Comparison of ENCODE assay signal across 8 cellular contexts in genomic region chr17:74748529-74749261, GRCh38. TPM values are rescaled to one million over a fixed set of nuclear protein-coding genes. Genes with fewer than 3 reads are reported as not detected.
A peak's percentile ranks its signal among the peaks of the same experiment; 100 is the strongest.
DNase-seq lines count a peak whose midpoint lies in the region; ATAC-seq and TF ChIP-seq lines count a peak whose summit lies in the region.

Gene NHERF1 (plus strand): TSS chr17:74748628. CDS start chr17:74748847, 219 bp downstream.

- TF ChIP-seq CTCF in H9 (conservative IDR thresholded peaks at IDR 0.05) (peak; percentile 44), MM.1S (IDR thresholded peaks at IDR 0.05; ENCODE audit: low read length) (peak; percentile 33), prostate gland (IDR thresholded peaks at IDR 0.05) (peak in 1 of 4 experiments; percentile 34)

- ATAC-seq in left cardiac atrium: peak; percentile 95

- H3K36me3 ChIP-seq in MM.1S (replicated peaks; ENCODE audit: insufficient read depth, low read length) (no peaks in the 10 kb centered on the region), adipocyte (ENCODE audit: control insufficient read depth, insufficient read depth, low read length, severe bottlenecking) (no peaks in the 10 kb centered on the region), prostate gland (no peaks in the 10 kb centered on the region), urinary bladder (ENCODE audit: insufficient read depth) (no peaks in the 10 kb centered on the region)

- H4K8ac ChIP-seq in H9 (replicated peaks; ENCODE audit: insufficient read length, low read depth, low read length): no peak within 1 kb of the TSS

- intact Hi-C loops in left cardiac atrium (cut with DNase I) (loop anchor here in 1 of 2 donors (10.0 kb wide), 1 partner anchor 116 kb away; no protein-coding TSS in a partner anchor), prostate gland (cut with DNase I) (no loop called here)

- no peak within 1 kb of the TSS for H4K91ac ChIP-seq in H9 (ENCODE audit: insufficient read length, low read depth, low read length)

- H3K56ac ChIP-seq in H9 (ENCODE audit: insufficient read length, low read depth, low read length): no peak within 1 kb of the TSS

- peak within 1 kb of the TSS; percentile 89 to 93 for H3K4me3 Mint-ChIP-seq in H9

- no peak within 1 kb of the TSS for H3K23ac ChIP-seq in H9 (ENCODE audit: insufficient read length, low read depth, low read length)

- H3K27ac ChIP-seq in H9 (ENCODE audit: insufficient read length, low read depth, low read length): no peak within 1 kb of the TSS
- H3K27ac ChIP-seq in MM.1S (ENCODE audit: low read length): peak within 1 kb of the TSS; percentile 68; the same call in 1 of the 2 replicates
- H3K27ac ChIP-seq in prostate gland: peak within 1 kb of the TSS; percentile 82 to 83
- H3K27ac ChIP-seq in urinary bladder (ENCODE audit: low read depth): peak within 1 kb of the TSS; percentile 29

- H2BK5ac ChIP-seq in H9 (ENCODE audit: insufficient read length, low read length): no peak within 1 kb of the TSS

- H3K4me1 ChIP-seq in H9 (ENCODE audit: insufficient read depth, low read length): peaks cover 11% of the 10 kb centered on the region
- H3K4me1 ChIP-seq in MM.1S (ENCODE audit: low read length): peaks cover 32% of the 10 kb centered on the region
- H3K4me1 ChIP-seq in adipocyte (ENCODE audit: control insufficient read depth, insufficient read depth, low read length): peaks cover 5% of the 10 kb centered on the region
- H3K4me1 ChIP-seq in prostate gland (replicated peaks): peaks cover 12% of the 10 kb centered on the region
- H3K4me1 ChIP-seq in urinary bladder (ENCODE audit: insufficient read depth): no peaks in the 10 kb centered on the region

- H3K9me3 ChIP-seq in H9 (ENCODE audit: control insufficient read depth, low read depth, low read length): no peaks in the 10 kb centered on the region
- H3K9me3 ChIP-seq in MM.1S (replicated peaks; ENCODE audit: insufficient read depth, low read length): no peaks in the 10 kb centered on the region
- H3K9me3 ChIP-seq in adipocyte (ENCODE audit: control insufficient read depth, low read length): no peaks in the 10 kb centered on the region
- no peaks in the 10 kb centered on the region for H3K9me3 ChIP-seq in prostate gland

- H2BK15ac ChIP-seq in H9 (ENCODE audit: low read depth, low read length): no peak within 1 kb of the TSS; the same call in 1 of the 2 replicates

- peak within 1 kb of the TSS; percentile 72 for H3K18ac ChIP-seq in H9 (ENCODE audit: insufficient read length, low read depth, low read length)

- peaks cover 3% of the 10 kb centered on the region for H3K79me1 ChIP-seq in H9 (ENCODE audit: insufficient read depth, low read depth, low read length, poor library complexity, severe bottlenecking)

- peak; percentile 99 for TF ChIP-seq POLR2A in prostate gland (IDR thresholded peaks at IDR 0.05)

- H2AFZ ChIP-seq in H9 (ENCODE audit: low read length): no peak within 1 kb of the TSS
- H2AFZ ChIP-seq in MM.1S (ENCODE audit: low read length): no peak within 1 kb of the TSS

- H3K9me3 Mint-ChIP-seq in H9: no peaks in the 10 kb centered on the region

- H3T11ph ChIP-seq in H9 (ENCODE audit: low read length): no peak within 1 kb of the TSS

- no peak for DNase-seq in H9
- peak; percentile 95 for DNase-seq in MM.1S
- DNase-seq in SW 1271 (lab: John Stamatoyannopoulos, UW): peak; percentile 69 to 90
- peak; percentile 98 for DNase-seq in adipocyte (ENCODE audit: low read depth)
- peak; percentile 96 for DNase-seq in left cardiac atrium
- DNase-seq in prostate gland (ENCODE audit: low spot score): peak; percentile 96

- no peak within 1 kb of the TSS for H2BK20ac ChIP-seq in H9 (ENCODE audit: low read depth, low read length, poor library complexity, severe bottlenecking)

- H4K5ac ChIP-seq in H9 (ENCODE audit: insufficient read length, low read depth, low read length): no peak within 1 kb of the TSS

- no peaks in the 10 kb centered on the region for H3K9me2 ChIP-seq in MM.1S (replicated peaks; ENCODE audit: insufficient read depth, low read length)

- no CpG with 5 or more reads among the region's 89 CpGs for WGBS in H9 (ENCODE audit: extremely low coverage, insufficient read length, low lambda C conversion rate)
- WGBS in prostate gland: under 1% methylated on average over 59 of the region's 89 CpGs
- under 1% methylated on average over 89 of the region's 89 CpGs for WGBS in urinary bladder

- H4K20me1 ChIP-seq in H9 (ENCODE audit: control insufficient read depth, insufficient read depth, insufficient read length): no peaks in the 10 kb centered on the region
- H4K20me1 ChIP-seq in MM.1S (ENCODE audit: insufficient read depth, low read length): peaks cover 13% of the 10 kb centered on the region

- peaks cover 49% of the 10 kb centered on the region for H3F3A ChIP-seq in MM.1S (ENCODE audit: insufficient read depth, low read length)

- peaks cover 9% of the 10 kb centered on the region; the same call in 1 of the 2 replicates for H3K79me2 ChIP-seq in H9 (ENCODE audit: insufficient read depth, low read length)
- H3K79me2 ChIP-seq in MM.1S (ENCODE audit: low read length): peaks cover 77% of the 10 kb centered on the region

- peak within 1 kb of the TSS; percentile 76 for H3K4me3 ChIP-seq in GM08714 (ENCODE audit: low read length)
- peak within 1 kb of the TSS; percentile 98 for H3K4me3 ChIP-seq in MM.1S (ENCODE audit: low read length)
- H3K4me3 ChIP-seq in adipocyte (ENCODE audit: low read length): peak within 1 kb of the TSS; percentile 90
- peak within 1 kb of the TSS; percentile 93 to 99 for H3K4me3 ChIP-seq in prostate gland
- H3K4me3 ChIP-seq in urinary bladder (ENCODE audit: low read depth, low read length): peak within 1 kb of the TSS; percentile 77

- no peak within 1 kb of the TSS for H2BK120ac ChIP-seq in H9 (ENCODE audit: low read depth, low read length, poor library complexity, severe bottlenecking)

- no peak within 1 kb of the TSS for H3K4ac ChIP-seq in H9 (ENCODE audit: low read depth, low read length)

- peaks cover 9% of the 10 kb centered on the region for H3K27me3 Mint-ChIP-seq in H9 (ENCODE audit: low read depth)

- H3K9ac ChIP-seq in H9 (ENCODE audit: extremely low read depth, insufficient read length, low read length) (peak within 1 kb of the TSS; percentile 77), MM.1S (ENCODE audit: low read length) (peak within 1 kb of the TSS; percentile 97), adipocyte (ENCODE audit: low read length) (peak within 1 kb of the TSS; percentile 83)

- peaks cover 12 to 24% (median 17%) of the 10 kb centered on the region in 3 experiments for H3K36me3 Mint-ChIP-seq in H9 (ENCODE audit: insufficient read depth in 1 of 3, low read depth in 3 of 3)

- H3K4me2 ChIP-seq in H9 (ENCODE audit: insufficient read depth, insufficient read length, low read length): peak within 1 kb of the TSS; percentile 69
- peak within 1 kb of the TSS; percentile 89 for H3K4me2 ChIP-seq in MM.1S (ENCODE audit: low read depth, low read length)

- H3K23me2 ChIP-seq in H9 (ENCODE audit: insufficient read length, low read depth, low read length, poor library complexity, severe bottlenecking): peaks cover 9% of the 10 kb centered on the region

- H3K14ac ChIP-seq in H9 (ENCODE audit: insufficient read depth, low read length): peak within 1 kb of the TSS; percentile 83

- H2BK12ac ChIP-seq in H9 (ENCODE audit: insufficient read length, low read depth, low read length): no peak within 1 kb of the TSS

- H3K27me3 ChIP-seq in H9 (ENCODE audit: insufficient read depth, low read length) (no peaks in the 10 kb centered on the region), MM.1S (replicated peaks; ENCODE audit: insufficient read depth, low read length) (no peaks in the 10 kb centered on the region), adipocyte (replicated peaks; ENCODE audit: control insufficient read depth, insufficient read depth, low read length) (peaks cover 8% of the 10 kb centered on the region), prostate gland (replicated peaks; ENCODE audit: insufficient read depth) (no peaks in the 10 kb centered on the region)

- peaks cover 59 to 65% of the 10 kb centered on the region in 2 experiments for H3K4me1 Mint-ChIP-seq in H9

- peak within 1 kb of the TSS; percentile 55 to 85 (median 79); a peak in 2 of 7 replicates for H3K27ac Mint-ChIP-seq in H9

- H2AK5ac ChIP-seq in H9 (ENCODE audit: insufficient read length, low read length): no peak within 1 kb of the TSS

RNA-seq across cellular contexts. Expression of gene NHERF1, which starts in this region (rescaled TPM):
- total RNA-seq in H9 (2021) (74.4 and 78.7 TPM in 2 replicates), left cardiac atrium (10 to 100 TPM; 15.1 to 18.5 TPM), prostate gland (100 to 1,000 TPM in 1 of 2 donors, 10 to 100 TPM in 1; 84.1 to 133 TPM), urinary bladder (8.5 TPM)
- polyA plus RNA-seq in urinary bladder: 16.7 TPM
